Comparison of ENCODE assay signal across 16 cellular contexts in genomic region chr4:61619528-61619927, GRCh38.
DNase-seq lines count a peak whose midpoint lies in the region; ATAC-seq, FAIRE-seq and TF ChIP-seq lines count a peak whose summit lies in the region.
"Had no signal": no experiment of that assay in that cellular context is flagged by ENCODE, and none has a peak within 500 bp of the region (broad histone marks: within the 10 kb centered on the region; RNA-seq: fewer than 3 reads in every experiment).

No MANE protein-coding gene starts in this region.

- H3K27me3 ChIP-seq in HepG2 (ENCODE audit: control insufficient read depth in 1 of 2, insufficient read depth in 2 of 2, low read length in 2 of 2) (no peaks in the 10 kb centered on the region), right lobe of liver (no peaks in the 10 kb centered on the region), WERI-Rb-1 (ENCODE audit: insufficient read depth, low read depth, severe bottlenecking) (no peaks in the 10 kb centered on the region), transverse colon (no peaks in the 10 kb centered on the region)
- H3K27me3 ChIP-seq: SJSA1 had no signal

- H3K36me3 Mint-ChIP-seq in glutamatergic neuron (ENCODE audit: unreplicated experiment), result no peaks in the 10 kb centered on the region
- H3K36me3 Mint-ChIP-seq: natural killer cell had no signal

- peaks cover 1% of the 10 kb centered on the region for H3K9me3 Mint-ChIP-seq in glutamatergic neuron (ENCODE audit: unreplicated experiment)

- H3K9ac ChIP-seq in HepG2 (ENCODE audit: insufficient read depth, low read depth, low read length), result no peak overlapping the region

- no peak overlapping the region for H3K27ac Mint-ChIP-seq in glutamatergic neuron (ENCODE audit: unreplicated experiment)
- H3K27ac Mint-ChIP-seq: natural killer cell had no signal

- 22% methylated on average over 4 of the region's 4 CpGs for WGBS in HepG2 (ENCODE audit: low lambda C conversion rate)
- 62% methylated on average over 4 of the region's 4 CpGs for WGBS in right lobe of liver (ENCODE audit: insufficient coverage, low coverage, low lambda C conversion rate, missing lambda C conversion rate)
- 59 to 71% methylated on average over 4 of the region's 4 CpGs for WGBS in transverse colon (ENCODE audit: low coverage in 1 of 2), 2 donors

- intact Hi-C loops in HepG2 (cut with micrococcal nuclease; ENCODE audit: unreplicated experiment) (no loop called here), right lobe of liver (cut with DNase I) (no loop called here), transverse colon (cut with DNase I; ENCODE audit: low total_unique reads) (no loop called here)

- H2AFZ ChIP-seq in HepG2 (ENCODE audit: low read length), result no peak overlapping the region

- no peaks in the 10 kb centered on the region for H3K36me3 ChIP-seq in HepG2 (replicated peaks in 1 of 2; ENCODE audit: control insufficient read depth in 1 of 2, insufficient read depth in 2 of 2, low read length in 2 of 2)
- no peaks in the 10 kb centered on the region for H3K36me3 ChIP-seq in right lobe of liver
- H3K36me3 ChIP-seq in WERI-Rb-1, result no peaks in the 10 kb centered on the region
- no peaks in the 10 kb centered on the region for H3K36me3 ChIP-seq in transverse colon
- H3K36me3 ChIP-seq: lower lobe of right lung, SJSA1 had no signal

- DNase-seq in HepG2 (ENCODE audit: low spot score) (no peak), right lobe of liver (no peak), SK-MEL-5 (ENCODE audit: low read depth, low spot score) (peak; percentile 2), glutamatergic neuron (no peak), urothelium cell line (ENCODE audit: low spot score) (peak; percentile 4), foreskin melanocyte (no peak), WERI-Rb-1 (no peak), transverse colon (no peak)
- DNase-seq: activated effector memory CD4-positive, alpha-beta T cell treated with anti-CD3 and anti-CD28 coated beads, Interleukin-2, amount 50 U/mL, for 16 hours; anterior cingulate cortex; lower lobe of right lung; natural killer cell; stimulated activated CD4-positive, alpha-beta T cell treated with anti-CD3 and anti-CD28 coated beads, Interleukin-2, amount 100 ng/mL, for 48 hours; trophoblast cell had no signal

- BruUV-seq in HepG2 (replicated peaks; lab: Mats Ljungman, UMichigan), result no TSS peak

- H3K27ac ChIP-seq in HepG2 (ENCODE audit: extremely low read length, insufficient read depth, low read length) (no peak overlapping the region), right lobe of liver (no peak overlapping the region), WERI-Rb-1 (no peak overlapping the region), transverse colon (no peak overlapping the region)
- H3K27ac ChIP-seq: lower lobe of right lung, SJSA1 had no signal

- no peaks in the 10 kb centered on the region for H3K4me1 Mint-ChIP-seq in glutamatergic neuron (ENCODE audit: low read depth, unreplicated experiment)
- H3K4me1 Mint-ChIP-seq: natural killer cell had no signal

- H3K27me3 Mint-ChIP-seq in glutamatergic neuron (ENCODE audit: unreplicated experiment), result no peaks in the 10 kb centered on the region

- no peaks in the 10 kb centered on the region for H4K20me1 ChIP-seq in HepG2 (ENCODE audit: insufficient read depth, low read length)

- CTCF ChIA-PET in HepG2 (lab: Yijun Ruan, JAX; ENCODE audit: low intra/inter-chr PET ratio, low total read pairs), result no interaction called here

- in situ Hi-C loops in HepG2 (cut with HindIII; ENCODE audit: extremely low pct_ligation_motif_present, low pct_unique_long_range_greater_than_20kb) (no loop called here), SK-MEL-5 (cut with HindIII; ENCODE audit: low pct_unique_long_range_greater_than_20kb, low sequenced_read_pairs) (no loop called here), transverse colon (cut with MboI; ENCODE audit: low pct_ligation_motif_present in 1 of 4, low pct_unique_long_range_greater_than_20kb in 1 of 4, low sequenced_read_pairs in 3 of 4) (no loop called here)

- H3K4me3 ChIP-seq in HepG2 (replicated peaks in 1 of 3; ENCODE audit: insufficient read depth in 1 of 3, low read depth in 2 of 3, low read length in 3 of 3) (no peak overlapping the region), right lobe of liver (no peak overlapping the region), WERI-Rb-1 (ENCODE audit: low read depth, low read length) (no peak overlapping the region), transverse colon (no peak overlapping the region)
- H3K4me3 ChIP-seq: lower lobe of right lung, SJSA1 had no signal

- TF ChIP-seq POLR2A in HepG2 (IDR thresholded peaks at IDR 0.05; ENCODE audit: insufficient read depth in 1 of 2, low read depth in 2 of 2, low read length in 2 of 2) (no peak), right lobe of liver (IDR thresholded peaks at IDR 0.05) (no peak), transverse colon (IDR thresholded peaks at IDR 0.05) (no peak)

- no peaks in the 10 kb centered on the region for H3K79me2 ChIP-seq in HepG2 (ENCODE audit: insufficient read depth, low read length)

- no peak overlapping the region for H3K4me3 Mint-ChIP-seq in glutamatergic neuron (ENCODE audit: unreplicated experiment)
- H3K4me3 Mint-ChIP-seq: natural killer cell had no signal

- TF ChIP-seq RAD21 in HepG2 (CRISPR knock-in tag; IDR thresholded peaks at IDR 0.05), result no peak

- H3K4me2 ChIP-seq in HepG2 (ENCODE audit: low read depth, low read length), result no peak overlapping the region

- TF ChIP-seq CTCF in HepG2 (CRISPR knock-in tag; IDR thresholded peaks at IDR 0.05), result no peak
- no peak for TF ChIP-seq CTCF in right lobe of liver (IDR thresholded peaks at IDR 0.05)
- peak; percentile 14 for TF ChIP-seq CTCF in glutamatergic neuron (IDR thresholded peaks at IDR 0.05; ENCODE audit: partially characterized antibody, unreplicated experiment)
- no peak for TF ChIP-seq CTCF in WERI-Rb-1 (IDR thresholded peaks at IDR 0.05; ENCODE audit: low read depth, low read length)
- TF ChIP-seq CTCF in transverse colon (IDR thresholded peaks at IDR 0.05), result peak in 1 of 5 experiments; percentile 11

- no peak for FAIRE-seq in HepG2 (lab: Jason Lieb, UNC)
- no peak for FAIRE-seq in urothelium cell line (lab: Jason Lieb, UNC)

- POLR2A ChIA-PET in HepG2 (lab: Yijun Ruan, JAX), result no interaction called here

- H3K9me3 ChIP-seq in HepG2 (ENCODE audit: low read length) (no peaks in the 10 kb centered on the region), right lobe of liver (no peaks in the 10 kb centered on the region), WERI-Rb-1 (ENCODE audit: severe bottlenecking) (no peaks in the 10 kb centered on the region), transverse colon (no peaks in the 10 kb centered on the region)
- H3K9me3 ChIP-seq: lower lobe of right lung, SJSA1 had no signal

- H3K4me1 ChIP-seq in HepG2 (ENCODE audit: insufficient read depth, low read length) (no peaks in the 10 kb centered on the region), right lobe of liver (no peaks in the 10 kb centered on the region), transverse colon (peaks cover 0 to 2% (median 0%) of the 10 kb centered on the region in 4 donors)
- H3K4me1 ChIP-seq: lower lobe of right lung, SJSA1 had no signal

- ATAC-seq in HepG2 (peak; percentile 63; the same call in 2 of the 3 replicates), right lobe of liver (no peak)
- ATAC-seq: lower lobe of right lung, natural killer cell, sciatic nerve had no signal

- TF ChIP-seq EP300 in HepG2 (IDR thresholded peaks at IDR 0.05; ENCODE audit: low read depth in 2 of 2, low read length in 2 of 2) (no peak), HepG2 (CRISPR knock-in tag; IDR thresholded peaks at IDR 0.05; ENCODE audit: borderline replicate concordance) (no peak), transverse colon (IDR thresholded peaks at IDR 0.05; ENCODE audit: low read depth) (no peak)

TF ChIP-seq in HepG2, 621 proteins besides CTCF, POLR2A, EP300 and RAD21:
- TF ChIP-seq MAFK (conservative IDR thresholded peaks at IDR 0.05 in 1 of 2, IDR thresholded peaks at IDR 0.05 in 1 of 2; ENCODE audit: low read length in 2 of 2) (peak in 1 of 2 experiments; percentile 29; a peak in 1 of 4 replicates), SMC3 (IDR thresholded peaks at IDR 0.05; ENCODE audit: low read length) (no peak), ZNF367 (CRISPR knock-in tag; IDR thresholded peaks at IDR 0.05; ENCODE audit: borderline replicate concordance) (no peak)
TF ChIP-seq in HepG2: peak in this region for 1.

Comparison
In these comparisons a context has a peak if more than half of its experiments do, and no peak if none do; other contexts are left out.
1. DNase-seq: peak in SK-MEL-5 (single experiment) and urothelium cell line (single experiment); none in HepG2 (single experiment), right lobe of liver (0 of 3), glutamatergic neuron (single experiment), foreskin melanocyte (single experiment), WERI-Rb-1 (single experiment) and transverse colon (single experiment).